In the genomic region with DNA sequence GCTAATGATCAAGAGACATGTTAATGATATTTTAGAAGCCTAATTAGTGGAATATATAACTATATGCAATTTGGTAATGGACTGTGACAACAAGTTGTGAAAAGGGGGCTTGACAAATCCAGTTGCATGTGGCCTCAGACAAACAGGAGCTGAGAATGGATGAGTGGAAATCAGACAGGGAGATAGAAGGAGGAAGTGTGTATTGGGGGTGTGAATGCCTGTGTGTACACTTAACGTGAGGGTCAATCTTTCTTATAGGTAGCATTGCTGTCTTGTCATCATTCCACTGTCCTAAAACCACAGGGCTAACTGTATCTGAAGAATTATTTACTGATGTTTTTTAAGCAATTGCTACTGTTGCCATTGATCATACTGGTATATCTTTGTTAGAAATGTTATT, we compare ENCODE assay signal across 18 cellular contexts.
"Had no signal": no experiment of that assay in that cellular context is flagged by ENCODE, and none has a peak within 500 bp of the region (broad histone marks: within the 10 kb centered on the region; RNA-seq: fewer than 3 reads in every experiment).

No MANE protein-coding gene starts in this region.

- H3K36me3 ChIP-seq: tibial nerve had no signal

- H3K9me3 Mint-ChIP-seq: nephron progenitor cell had no signal

- H3K27ac ChIP-seq: tibial nerve had no signal

- H3K4me3 Mint-ChIP-seq: activated CD4-positive, alpha-beta memory T cell treated with anti-CD3 and anti-CD28 coated beads, Interleukin-2, amount 10 ng/mL, durations not matched to agents 7 days and 5 days; activated CD8-positive, alpha-beta memory T cell treated with anti-CD3 and anti-CD28 coated beads, Interleukin-2, amount 10 ng/mL, durations not matched to agents 7 days and 5 days; activated naive CD8-positive, alpha-beta T cell; effector memory CD8-positive, alpha-beta T cell; nephron progenitor cell had no signal

- H3K4me1 Mint-ChIP-seq: activated CD4-positive, alpha-beta memory T cell treated with anti-CD3 and anti-CD28 coated beads, Interleukin-2, amount 10 ng/mL, durations not matched to agents 7 days and 5 days; activated CD8-positive, alpha-beta memory T cell treated with anti-CD3 and anti-CD28 coated beads, Interleukin-2, amount 10 ng/mL, durations not matched to agents 7 days and 5 days had no signal

- H3K9me3 ChIP-seq: tibial nerve had no signal

- H3K4me3 ChIP-seq: lung, tibial nerve had no signal

- ATAC-seq: activated CD8-positive, alpha-beta memory T cell treated with anti-CD3 and anti-CD28 coated beads, Interleukin-2, amount 10 ng/mL, durations not matched to agents 7 days and 5 days; effector memory CD8-positive, alpha-beta T cell had no signal

- DNase-seq: activated CD4-positive, alpha-beta memory T cell treated with anti-CD3 and anti-CD28 coated beads, Interleukin-2, amount 10 ng/mL, durations not matched to agents 7 days and 5 days; activated CD4-positive, alpha-beta T cell treated with anti-CD3 and anti-CD28 coated beads for 4 hours; activated CD8-positive, alpha-beta memory T cell treated with anti-CD3 and anti-CD28 coated beads, Interleukin-2, amount 10 ng/mL, durations not matched to agents 7 days and 5 days; effector memory CD8-positive, alpha-beta T cell; foreskin fibroblast; glutamatergic neuron; hippocampal formation; left cardiac atrium; midbrain; nephron progenitor cell; nucleus accumbens; retina; stimulated activated CD8-positive, alpha-beta memory T cell treated with anti-CD3 and anti-CD28 coated beads, Interleukin-4, amount 100 ng/mL, for 48 hours; stimulated activated naive CD4-positive, alpha-beta T cell treated with Interleukin-2 at 50 U/mL for 16 hours; substantia nigra had no signal

- H3K27me3 ChIP-seq: tibial nerve had no signal

- H3K36me3 Mint-ChIP-seq: activated CD8-positive, alpha-beta memory T cell treated with anti-CD3 and anti-CD28 coated beads, Interleukin-2, amount 10 ng/mL, durations not matched to agents 7 days and 5 days; activated naive CD8-positive, alpha-beta T cell had no signal

- H3K27me3 Mint-ChIP-seq: activated CD4-positive, alpha-beta memory T cell treated with anti-CD3 and anti-CD28 coated beads, Interleukin-2, amount 10 ng/mL, durations not matched to agents 7 days and 5 days; activated CD8-positive, alpha-beta memory T cell treated with anti-CD3 and anti-CD28 coated beads, Interleukin-2, amount 10 ng/mL, durations not matched to agents 7 days and 5 days had no signal

- H3K27ac Mint-ChIP-seq: activated CD4-positive, alpha-beta memory T cell treated with anti-CD3 and anti-CD28 coated beads, Interleukin-2, amount 10 ng/mL, durations not matched to agents 7 days and 5 days; activated CD8-positive, alpha-beta memory T cell treated with anti-CD3 and anti-CD28 coated beads, Interleukin-2, amount 10 ng/mL, durations not matched to agents 7 days and 5 days; activated naive CD8-positive, alpha-beta T cell; effector memory CD8-positive, alpha-beta T cell had no signal
